In the genomic region with DNA sequence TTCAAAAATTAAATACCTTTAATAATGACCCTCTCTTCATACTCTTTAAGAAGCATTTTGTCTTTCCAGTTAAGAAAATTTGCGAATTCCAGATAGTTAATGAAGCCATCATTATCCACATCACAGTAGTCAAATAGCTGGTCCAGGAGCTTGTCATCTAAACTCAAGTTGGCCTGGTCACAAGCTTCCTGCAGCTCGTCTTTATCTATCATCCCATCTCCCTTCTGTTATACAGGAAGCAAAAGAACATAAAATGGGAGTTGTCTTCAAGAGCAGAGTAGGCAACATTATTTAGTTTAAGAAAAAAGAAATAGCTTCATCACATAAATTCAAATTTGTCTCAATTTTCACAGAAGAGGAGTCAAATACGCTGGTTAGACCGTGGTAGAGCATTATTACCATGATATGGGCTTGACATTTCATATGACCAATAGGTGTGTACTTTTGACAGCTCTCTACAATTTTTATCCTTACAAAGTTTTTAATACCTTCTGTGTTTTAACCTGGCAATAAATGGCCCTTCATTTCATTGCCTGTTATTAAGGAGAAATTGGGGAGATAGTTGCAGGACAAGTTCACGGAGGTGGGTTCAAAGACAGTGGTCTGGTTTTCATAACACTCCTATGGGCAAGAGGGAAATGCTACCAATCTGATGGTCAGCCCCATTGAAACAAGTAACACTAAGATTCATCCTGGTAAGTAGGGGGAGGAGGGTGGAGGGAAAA, we compare ENCODE assay signal across 11 cellular contexts. TPM values are rescaled to one million over a fixed set of nuclear protein-coding genes. Genes with fewer than 3 reads are reported as not detected.
DNase-seq lines count a peak whose midpoint lies in the region; ATAC-seq, FAIRE-seq and TF ChIP-seq lines count a peak whose summit lies in the region.
"Had no signal": no experiment of that assay in that cellular context is flagged by ENCODE, and none has a peak within 500 bp of the region (broad histone marks: within the 10 kb centered on the region; RNA-seq: fewer than 3 reads in every experiment).

No MANE protein-coding gene starts in this region.

- no peaks in the 10 kb centered on the region for H3K79me2 ChIP-seq in K562 (ENCODE audit: control insufficient read depth, insufficient read depth, low read length)

- no peak overlapping the region for H2BK15ac ChIP-seq in neuronal stem cell (ENCODE audit: low read length)

- H3K27me3 ChIP-seq in K562 (ENCODE audit: control insufficient read depth in 2 of 2, insufficient read depth in 2 of 2, low read length in 2 of 2) (no peaks in the 10 kb centered on the region), gastroesophageal sphincter (no peaks in the 10 kb centered on the region), skeletal muscle tissue (ENCODE audit: control insufficient read depth in 3 of 3, insufficient read depth in 3 of 3, low read length in 3 of 3) (no peaks in the 10 kb centered on the region), neuronal stem cell (ENCODE audit: control insufficient read depth in 3 of 3, insufficient read depth in 3 of 3, low read depth in 1 of 3, low read length in 3 of 3) (no peaks in the 10 kb centered on the region), endodermal cell (ENCODE audit: control insufficient read depth, insufficient read depth, low read length, poor library complexity, severe bottlenecking) (no peaks in the 10 kb centered on the region)

- WGBS in K562 (ENCODE audit: insufficient coverage, low coverage, missing lambda C conversion rate), result 24% methylated on average over 5 of the region's 5 CpGs
- WGBS in gastroesophageal sphincter (ENCODE audit: low coverage in 1 of 2), 2 donors, result 70 to 87% methylated on average over 5 of the region's 5 CpGs
- WGBS in neuronal stem cell (ENCODE audit: extremely low coverage in 2 of 2, insufficient read length in 2 of 2, insufficient replicate concordance in 1 of 2), 2 donors, result no CpG with 5 or more reads among the region's 5 CpGs
- 91 to 95% methylated on average over 2 to 5 of the region's 5 CpGs for WGBS in endodermal cell (ENCODE audit: insufficient coverage in 1 of 2, insufficient read length in 1 of 2), 2 experiments

- no peak overlapping the region for H3K14ac ChIP-seq in neuronal stem cell (ENCODE audit: low read length)

- H3K23ac ChIP-seq in neuronal stem cell (ENCODE audit: low read depth, low read length, poor library complexity), result no peak overlapping the region

- POLR2A ChIA-PET in K562 (lab: Yijun Ruan, JAX), result interaction anchor here (0.7 to 3.0 kb wide), 6 partner anchors 10 to 297 kb away, joined by 3 to 12 read pairs (median 4); a partner anchor contains a TSS

- in situ Hi-C loops in K562 (cut with MboI), result no loop called here

- H3K4me3 ChIP-seq in K562, result no peak overlapping the region
- H3K4me3 ChIP-seq in gastroesophageal sphincter, result no peak overlapping the region
- H3K4me3 ChIP-seq in skeletal muscle tissue (ENCODE audit: low read length in 3 of 3), result peak overlapping the region in 1 of 3 donors; percentile 50
- H3K4me3 ChIP-seq in neuronal stem cell (ENCODE audit: low read length in 2 of 2), result no peak overlapping the region
- H3K4me3 ChIP-seq in endodermal cell (ENCODE audit: low read length), result no peak overlapping the region

- TF ChIP-seq EP300 in K562 (IDR thresholded peaks at IDR 0.05; ENCODE audit: low read length) (no peak), gastroesophageal sphincter (IDR thresholded peaks at IDR 0.05) (no peak)

- no peak overlapping the region for H2BK5ac ChIP-seq in neuronal stem cell (ENCODE audit: low read length)

- H2AFZ ChIP-seq in K562 (ENCODE audit: low read depth, low read length) (peak overlapping the region; percentile 90), neuronal stem cell (ENCODE audit: low read length) (no peak overlapping the region)

- no peak overlapping the region for H3K4ac ChIP-seq in neuronal stem cell (ENCODE audit: low read length)

- H3K27ac ChIP-seq in K562 (ENCODE audit: extremely low read depth, low read depth, low read length) (peak overlapping the region; percentile 50), gastroesophageal sphincter (peak overlapping the region in 3 of 4 donors; percentile 48 to 67 (median 56)), skeletal muscle tissue (ENCODE audit: low read depth, low read length) (peak overlapping the region; percentile 13), neuronal stem cell (replicated peaks; ENCODE audit: low read length) (no peak overlapping the region), endodermal cell (ENCODE audit: low read depth, low read length) (no peak overlapping the region)
- H3K27ac ChIP-seq: HL-60 had no signal

- no peaks in the 10 kb centered on the region for H3K36me3 Mint-ChIP-seq in endodermal cell (ENCODE audit: low read depth)

- H4K91ac ChIP-seq in neuronal stem cell (ENCODE audit: low read depth, low read length, poor library complexity), result no peak overlapping the region

- TF ChIP-seq CTCF in K562 (IDR thresholded peaks at IDR 0.05 in 2 of 3, conservative IDR thresholded peaks at IDR 0.05 in 1 of 3; ENCODE audit: insufficient read depth in 2 of 3, low read depth in 1 of 3, low read length in 3 of 3) (no peak), gastroesophageal sphincter (IDR thresholded peaks at IDR 0.05) (no peak), endodermal cell (conservative IDR thresholded peaks at IDR 0.05) (no peak)

- peaks cover 4% of the 10 kb centered on the region for H3K4me1 Mint-ChIP-seq in endodermal cell

- no peak overlapping the region for H3K4me3 Mint-ChIP-seq in endodermal cell

- no peak overlapping the region for H2BK12ac ChIP-seq in neuronal stem cell (ENCODE audit: low read length)

- H3K9me3 Mint-ChIP-seq in endodermal cell, result no peaks in the 10 kb centered on the region

- DNase-seq in EL, result peak; percentile 26
- DNase-seq in K562 (ENCODE audit: extremely low read depth in 1 of 4, low spot score in 3 of 4), result peak in 2 of 4 experiments; percentile 24 to 44
- DNase-seq in neuronal stem cell (ENCODE audit: low spot score), result no peak
- no peak for DNase-seq in foreskin melanocyte
- no peak for DNase-seq in endodermal cell
- no peak for DNase-seq in NCI-H226
- DNase-seq: Caco-2, NCI-H1417 treated with DMSO at 0.1 percent for 48 hours had no signal

- H3K9ac ChIP-seq in K562 (ENCODE audit: insufficient read depth in 1 of 2, low read depth in 2 of 2, low read length in 2 of 2) (peak overlapping the region in 1 of 2 experiments; percentile 7; a peak in 1 of 4 replicates), skeletal muscle tissue (ENCODE audit: low read depth in 1 of 3, low read length in 3 of 3) (no peak overlapping the region), neuronal stem cell (ENCODE audit: low read depth, low read length, poor library complexity) (no peak overlapping the region), endodermal cell (ENCODE audit: extremely low read depth, low read length, poor library complexity, severe bottlenecking) (no peak overlapping the region)

- H3K4me1 ChIP-seq in K562 (replicated peaks in 1 of 2; ENCODE audit: control insufficient read depth in 2 of 2, insufficient read depth in 2 of 2, low read length in 2 of 2) (peaks cover 0 to 17% of the 10 kb centered on the region in 2 experiments; a peak in 3 of 5 replicates), gastroesophageal sphincter (peaks cover 0 to 21% (median 7%) of the 10 kb centered on the region in 3 donors), skeletal muscle tissue (ENCODE audit: control insufficient read depth in 3 of 3, insufficient read depth in 3 of 3, low read length in 3 of 3) (peaks cover 0 to 4% (median 2%) of the 10 kb centered on the region in 3 donors), neuronal stem cell (ENCODE audit: control insufficient read depth in 2 of 2, insufficient read depth in 1 of 2, low read depth in 1 of 2, low read length in 2 of 2) (no peaks in the 10 kb centered on the region), endodermal cell (ENCODE audit: control insufficient read depth, insufficient read depth, low read length) (no peaks in the 10 kb centered on the region)
- H3K4me1 ChIP-seq: Caco-2 had no signal

- no peak overlapping the region for H3K18ac ChIP-seq in neuronal stem cell (ENCODE audit: low read length)

- no peaks in the 10 kb centered on the region for H3K79me1 ChIP-seq in neuronal stem cell (ENCODE audit: low read depth, low read length)

- no TSS peak for BruUV-seq in K562 (replicated peaks; lab: Mats Ljungman, UMichigan)

- peak; percentile 43 for ATAC-seq in K562
- no peak for ATAC-seq in gastroesophageal sphincter

- no peak overlapping the region for H4K8ac ChIP-seq in neuronal stem cell (ENCODE audit: low read depth, low read length)

- no peak overlapping the region for H2AK5ac ChIP-seq in neuronal stem cell (ENCODE audit: low read depth, low read length)

- H4K20me1 ChIP-seq in K562 (replicated peaks; ENCODE audit: control insufficient read depth, insufficient read depth, low read length), result no peaks in the 10 kb centered on the region

- TF ChIP-seq POLR2A in K562 (conservative IDR thresholded peaks at IDR 0.05) (no peak), gastroesophageal sphincter (IDR thresholded peaks at IDR 0.05) (no peak)

- no peak; a peak in 2 of 4 replicates for TF ChIP-seq RAD21 in K562 (CRISPR knock-in tag; conservative IDR thresholded peaks at IDR 0.05 in 1 of 2, IDR thresholded peaks at IDR 0.05 in 1 of 2)

- no peaks in the 10 kb centered on the region for H3K36me3 ChIP-seq in K562 (ENCODE audit: control insufficient read depth, insufficient read depth, low read length)
- H3K36me3 ChIP-seq in gastroesophageal sphincter, result no peaks in the 10 kb centered on the region
- no peaks in the 10 kb centered on the region for H3K36me3 ChIP-seq in skeletal muscle tissue (ENCODE audit: control insufficient read depth in 3 of 3, insufficient read depth in 3 of 3, low read length in 3 of 3)
- H3K36me3 ChIP-seq in neuronal stem cell (replicated peaks in 1 of 2; ENCODE audit: control insufficient read depth in 2 of 2, insufficient read depth in 2 of 2, low read length in 2 of 2), result no peaks in the 10 kb centered on the region
- no peaks in the 10 kb centered on the region for H3K36me3 ChIP-seq in endodermal cell (ENCODE audit: control insufficient read depth, insufficient read depth, low read length)

- no peak overlapping the region for H3K27ac Mint-ChIP-seq in endodermal cell

- no peaks in the 10 kb centered on the region for H3K9me1 ChIP-seq in K562 (ENCODE audit: control insufficient read depth, insufficient read depth, low read length)

- H3K9me3 ChIP-seq in K562 (replicated peaks; ENCODE audit: control insufficient read depth, insufficient read depth, low read depth, low read length) (no peaks in the 10 kb centered on the region), gastroesophageal sphincter (no peaks in the 10 kb centered on the region), skeletal muscle tissue (ENCODE audit: control insufficient read depth in 3 of 3, low read length in 3 of 3) (no peaks in the 10 kb centered on the region), neuronal stem cell (replicated peaks in 1 of 2; ENCODE audit: control insufficient read depth in 2 of 2, insufficient read depth in 1 of 2, low read depth in 1 of 2, low read length in 2 of 2) (no peaks in the 10 kb centered on the region), endodermal cell (ENCODE audit: control insufficient read depth, low read length) (no peaks in the 10 kb centered on the region)
- H3K9me3 ChIP-seq: Caco-2 had no signal

- CTCF ChIA-PET in K562 (lab: Yijun Ruan, JAX; ENCODE audit: low intra/inter-chr PET ratio), result no interaction called here

- intact Hi-C loops in K562 (cut with micrococcal nuclease), result loop anchor here (1.0 to 5.0 kb wide), 6 partner anchors 44 to 434 kb away; a partner anchor contains a TSS

- peak overlapping the region; percentile 50 for H3K4me2 ChIP-seq in K562 (ENCODE audit: insufficient read depth, low read length)
- H3K4me2 ChIP-seq in neuronal stem cell (ENCODE audit: insufficient read depth, low read length, poor library complexity, severe bottlenecking), result no peak overlapping the region

- no peak for FAIRE-seq in K562 (lab: Jason Lieb, UNC)

- no peak overlapping the region for H2BK120ac ChIP-seq in neuronal stem cell (ENCODE audit: low read depth, low read length)

- H3K27me3 Mint-ChIP-seq in endodermal cell (ENCODE audit: insufficient read depth), result no peaks in the 10 kb centered on the region

RNA-seq across cellular contexts. Expression of a gene that starts 45.4 kb away (rescaled TPM):
- 2.6 and 4.1 TPM in 2 replicates for total RNA-seq in K562 (2011; cell fraction: chromatin; rRNA removed; ENCODE audit: low replicate concordance)
- total RNA-seq in K562 (2011; cell fraction: nucleolus; rRNA removed), result 6.8 and 7.6 TPM in 2 replicates
- total RNA-seq in K562 (2011; cell fraction: nucleoplasm; rRNA removed), result 7.9 and 9.7 TPM in 2 replicates
- total RNA-seq in K562 (2014; rRNA removed) (2.0 and 4.0 TPM in 2 replicates), K562 (2014; rRNA removed; fragmentation: Illumina TruSeq; extraction: Trizol) (1.6 and 1.7 TPM in 2 replicates), K562 (2015; rRNA removed; fragmentation: Illumina TruSeq; extraction: Trizol) (1.5 and 1.7 TPM in 2 replicates), K562 (2021) (1.5 and 2.0 TPM in 2 replicates), gastroesophageal sphincter (1 to 10 TPM in 1 of 4 donors, under 1 TPM in 1, not detected in 2; 0.27 to 2.4 TPM), skeletal muscle tissue (not detected), endodermal cell (1 to 10 TPM; 1.3 to 2.7 TPM)
- polyA plus RNA-seq in K562 (2011; rRNA removed) (1.4 and 2.3 TPM in 2 replicates), K562 (2014; fragmentation: Illumina TruSeq; extraction: Trizol) (2.5 and 3.6 TPM in 2 replicates), K562 (2014; fragmentation: Nextera tagmentation; extraction: Ambion mirVana) (1 to 10 TPM; 1.5 to 2.0 TPM), K562 (2014; rRNA removed) (1.8 and 2.4 TPM in 2 replicates)
- 0.86 and 1.1 TPM in 2 replicates for polyA plus RNA-seq in K562 (2011; cell fraction: cytosol; rRNA removed)
- 5.7 and 7.3 TPM in 2 replicates for polyA plus RNA-seq in K562 (2011; cell fraction: nucleus; rRNA removed)
- polyA plus RNA-seq in K562 (2012), result 2.5 and 2.6 TPM in 2 replicates
- 2.9 and 3.0 TPM in 2 replicates for polyA minus RNA-seq in K562 (2011; rRNA and poly(A)+ RNA removed)
- 1.7 TPM in 1 of 2 replicates, not detected in the other for polyA minus RNA-seq in K562 (2011; cell fraction: cytosol; rRNA and poly(A)+ RNA removed)
- polyA minus RNA-seq in K562 (2011; cell fraction: nucleus; rRNA and poly(A)+ RNA removed), result 6.3 and 8.2 TPM in 2 replicates
- polyA plus RNA-seq in neuronal stem cell (2013, experiment 1 of 2), result 3.5 TPM
- polyA plus RNA-seq in neuronal stem cell (2013, experiment 2 of 2), result 3.4 TPM
- 2.3 TPM for polyA plus RNA-seq in endodermal cell (2013, experiment 1 of 2)
- 2.6 TPM for polyA plus RNA-seq in endodermal cell (2013, experiment 2 of 2)

RNA-seq across cellular contexts. Expression of a gene that starts 58.3 kb away (rescaled TPM):
- total RNA-seq in K562 (2011; cell fraction: chromatin; rRNA removed; ENCODE audit: low replicate concordance), result 45.0 and 88.5 TPM in 2 replicates
- total RNA-seq in K562 (2011; cell fraction: nucleolus; rRNA removed), result 31.9 and 35.0 TPM in 2 replicates
- 38.7 and 58.9 TPM in 2 replicates for total RNA-seq in K562 (2011; cell fraction: nucleoplasm; rRNA removed)
- 35.9 and 49.0 TPM in 2 replicates for total RNA-seq in K562 (2014; rRNA removed)
- total RNA-seq in K562 (2014; rRNA removed; fragmentation: Illumina TruSeq; extraction: Trizol), result 50.5 and 56.9 TPM in 2 replicates
- 60.9 and 64.2 TPM in 2 replicates for total RNA-seq in K562 (2015; rRNA removed; fragmentation: Illumina TruSeq; extraction: Trizol)
- total RNA-seq in K562 (2021), result 50.0 and 52.7 TPM in 2 replicates
- 36.7 and 47.2 TPM in 2 replicates for polyA plus RNA-seq in K562 (2011; rRNA removed)
- polyA plus RNA-seq in K562 (2011; cell fraction: cytosol; rRNA removed), result 18.8 and 20.0 TPM in 2 replicates
- 15.8 and 17.9 TPM in 2 replicates for polyA plus RNA-seq in K562 (2011; cell fraction: nucleus; rRNA removed)
- 38.1 and 50.5 TPM in 2 replicates for polyA plus RNA-seq in K562 (2012)
- polyA plus RNA-seq in K562 (2014; fragmentation: Illumina TruSeq; extraction: Trizol), result 52.5 and 58.4 TPM in 2 replicates
- polyA plus RNA-seq in K562 (2014; fragmentation: Nextera tagmentation; extraction: Ambion mirVana), result 10 to 100 TPM; 28.3 to 31.3 TPM
- 36.8 and 42.7 TPM in 2 replicates for polyA plus RNA-seq in K562 (2014; rRNA removed)
- 65.6 and 73.3 TPM in 2 replicates for polyA minus RNA-seq in K562 (2011; rRNA and poly(A)+ RNA removed)
- polyA minus RNA-seq in K562 (2011; cell fraction: cytosol; rRNA and poly(A)+ RNA removed), result 28.4 and 37.9 TPM in 2 replicates
- polyA minus RNA-seq in K562 (2011; cell fraction: nucleus; rRNA and poly(A)+ RNA removed), result 37.8 and 56.4 TPM in 2 replicates
- 10 to 100 TPM; 59.2 to 88.3 (median 78.4) TPM for total RNA-seq in gastroesophageal sphincter
- total RNA-seq in skeletal muscle tissue, result 38.6 TPM
- 42.9 TPM for polyA plus RNA-seq in neuronal stem cell (2013, experiment 1 of 2)
- polyA plus RNA-seq in neuronal stem cell (2013, experiment 2 of 2), result 41.2 TPM
- 10 to 100 TPM; 74.2 to 74.9 TPM for total RNA-seq in endodermal cell
- polyA plus RNA-seq in endodermal cell (2013, experiment 1 of 2), result 74.5 TPM
- 65.5 TPM for polyA plus RNA-seq in endodermal cell (2013, experiment 2 of 2)

Comparison
In these comparisons a context has a peak if more than half of its experiments do, and no peak if none do; other contexts are left out.
1. H3K27ac ChIP-seq: peak in K562 (single experiment), gastroesophageal sphincter (3 of 4) and skeletal muscle tissue (single experiment); none in neuronal stem cell (single experiment) and endodermal cell (single experiment).